Comparison of ENCODE assay signal across 8 cellular contexts in genomic region chr7:66629659-66630058, GRCh38. TPM values are rescaled to one million over a fixed set of nuclear protein-coding genes. Genes with fewer than 3 reads are reported as not detected.
DNase-seq lines count a peak whose midpoint lies in the region; ATAC-seq and TF ChIP-seq lines count a peak whose summit lies in the region.

No MANE protein-coding gene starts in this region.

- H3K4me3 Mint-ChIP-seq in activated CD4-positive, alpha-beta T cell treated with anti-CD3 and anti-CD28 coated beads, Interleukin-2, amount 10 ng/mL, durations not matched to agents 7 days and 5 days = peak overlapping the region; percentile 70

- no peak for TF ChIP-seq POLR2A in thyroid gland (IDR thresholded peaks at IDR 0.05)

- peaks cover 31% of the 10 kb centered on the region for H3K4me1 ChIP-seq in lower lobe of right lung
- peaks cover 4 to 12% of the 10 kb centered on the region in 2 donors for H3K4me1 ChIP-seq in thyroid gland

- 65 to 67% methylated on average over 5 of the region's 5 CpGs for WGBS in thyroid gland, 2 donors

- H3K36me3 Mint-ChIP-seq in activated CD4-positive, alpha-beta T cell treated with anti-CD3 and anti-CD28 coated beads, Interleukin-2, amount 10 ng/mL, durations not matched to agents 7 days and 5 days (ENCODE audit: low read depth) = peaks cover 35% of the 10 kb centered on the region

- H3K4me3 ChIP-seq in astrocyte of the spinal cord (ENCODE audit: low read depth, low read length) (peak overlapping the region; percentile 63), lower lobe of right lung (peak overlapping the region; percentile 72), thyroid gland (replicated peaks in 1 of 3) (peak overlapping the region in 1 of 3 donors; percentile 75)

- H3K9me3 Mint-ChIP-seq in activated CD4-positive, alpha-beta T cell treated with anti-CD3 and anti-CD28 coated beads, Interleukin-2, amount 10 ng/mL, durations not matched to agents 7 days and 5 days = no peaks in the 10 kb centered on the region

- peaks cover 4% of the 10 kb centered on the region for H3K27me3 Mint-ChIP-seq in activated CD4-positive, alpha-beta T cell treated with anti-CD3 and anti-CD28 coated beads, Interleukin-2, amount 10 ng/mL, durations not matched to agents 7 days and 5 days

- no peaks in the 10 kb centered on the region for H3K9me3 ChIP-seq in lower lobe of right lung
- H3K9me3 ChIP-seq in thyroid gland = no peaks in the 10 kb centered on the region

- peaks cover 18% of the 10 kb centered on the region for H3K36me3 ChIP-seq in lower lobe of right lung
- H3K36me3 ChIP-seq in thyroid gland = peaks cover 0 to 5% of the 10 kb centered on the region in 2 donors

- H3K27ac ChIP-seq in lower lobe of right lung (peak overlapping the region; percentile 93), thyroid gland (peak overlapping the region in 2 of 3 donors; percentile 80 to 97)

- TF ChIP-seq CTCF in astrocyte of the spinal cord (IDR thresholded peaks at IDR 0.05; ENCODE audit: low read depth, low read length) (no peak), lower lobe of right lung (IDR thresholded peaks at IDR 0.05) (no peak), thyroid gland (IDR thresholded peaks at IDR 0.05) (no peak)

- no peak for DNase-seq in activated CD4-positive, alpha-beta T cell treated with anti-CD3 and anti-CD28 coated beads, Interleukin-2, amount 10 ng/mL, durations not matched to agents 7 days and 5 days
- DNase-seq in activated CD4-positive, alpha-beta T cell treated with anti-CD3 and anti-CD28 coated beads for 1 hour = no peak
- DNase-seq in astrocyte of the spinal cord (ENCODE audit: low read depth, low spot score) = no peak
- no peak for DNase-seq in lower lobe of right lung
- peak; percentile 7 to 9 for DNase-seq in thyroid gland

- peak overlapping the region; percentile 68 for H3K27ac Mint-ChIP-seq in activated CD4-positive, alpha-beta T cell treated with anti-CD3 and anti-CD28 coated beads, Interleukin-2, amount 10 ng/mL, durations not matched to agents 7 days and 5 days

- no peaks in the 10 kb centered on the region for H3K27me3 ChIP-seq in lower lobe of right lung (ENCODE audit: low read depth)
- no peaks in the 10 kb centered on the region for H3K27me3 ChIP-seq in thyroid gland

- CTCF ChIA-PET in activated CD4-positive, alpha-beta T cell treated with anti-CD3 and anti-CD28 coated beads, Interleukin-2, amount 10 ng/mL, durations not matched to agents 7 days and 5 days (lab: Charles Lee) = interaction anchor here (0.5 to 1.0 kb wide), 2 partner anchors 14 to 411 kb away, joined by 3 read pairs; no protein-coding TSS in a partner anchor

- ATAC-seq in lower lobe of right lung (no peak), HG02642 (IDR thresholded peaks at IDR 0.05; ENCODE audit: poor library complexity, unreplicated experiment) (no peak), GM19397 (IDR thresholded peaks at IDR 0.05; ENCODE audit: unreplicated experiment) (no peak), HG02970 (IDR thresholded peaks at IDR 0.05; ENCODE audit: low FRiP score, unreplicated experiment) (no peak)

- intact Hi-C loops in lower lobe of right lung (cut with DNase I) (no loop called here), thyroid gland (cut with DNase I) (no loop called here)

- in situ Hi-C loops in astrocyte of the spinal cord (cut with HindIII; ENCODE audit: low sequenced_read_pairs) = no loop called here

- peaks cover 56% of the 10 kb centered on the region for H3K4me1 Mint-ChIP-seq in activated CD4-positive, alpha-beta T cell treated with anti-CD3 and anti-CD28 coated beads, Interleukin-2, amount 10 ng/mL, durations not matched to agents 7 days and 5 days

- POLR2A ChIA-PET in activated CD4-positive, alpha-beta T cell treated with anti-CD3 and anti-CD28 coated beads, Interleukin-2, amount 10 ng/mL, durations not matched to agents 7 days and 5 days (lab: Charles Lee) = no interaction called here

RNA-seq across cellular contexts. Expression of gene KCTD7, which starts 1.0 kb away (rescaled TPM):
- total RNA-seq in activated CD4-positive, alpha-beta T cell treated with anti-CD3 and anti-CD28 coated beads, Interleukin-2, amount 10 ng/mL, durations not matched to agents 7 days and 5 days = 10 to 100 TPM; 40.0 to 41.3 TPM
- total RNA-seq in lower lobe of right lung = 12.6 TPM
- 10 to 100 TPM; 17.4 to 19.3 (median 18.1) TPM for total RNA-seq in thyroid gland

Comparison
In these comparisons a context has a peak if more than half of its experiments do, and no peak if none do; other contexts are left out.
1. DNase-seq: peak in thyroid gland (2 of 2); none in activated CD4-positive, alpha-beta T cell treated with anti-CD3 and anti-CD28 coated beads, Interleukin-2, amount 10 ng/mL, durations not matched to agents 7 days and 5 days (single experiment), activated CD4-positive, alpha-beta T cell treated with anti-CD3 and anti-CD28 coated beads for 1 hour (single experiment), astrocyte of the spinal cord (single experiment) and lower lobe of right lung (single experiment).